Comparison of ENCODE assay signal across 14 cellular contexts in the genomic region with DNA sequence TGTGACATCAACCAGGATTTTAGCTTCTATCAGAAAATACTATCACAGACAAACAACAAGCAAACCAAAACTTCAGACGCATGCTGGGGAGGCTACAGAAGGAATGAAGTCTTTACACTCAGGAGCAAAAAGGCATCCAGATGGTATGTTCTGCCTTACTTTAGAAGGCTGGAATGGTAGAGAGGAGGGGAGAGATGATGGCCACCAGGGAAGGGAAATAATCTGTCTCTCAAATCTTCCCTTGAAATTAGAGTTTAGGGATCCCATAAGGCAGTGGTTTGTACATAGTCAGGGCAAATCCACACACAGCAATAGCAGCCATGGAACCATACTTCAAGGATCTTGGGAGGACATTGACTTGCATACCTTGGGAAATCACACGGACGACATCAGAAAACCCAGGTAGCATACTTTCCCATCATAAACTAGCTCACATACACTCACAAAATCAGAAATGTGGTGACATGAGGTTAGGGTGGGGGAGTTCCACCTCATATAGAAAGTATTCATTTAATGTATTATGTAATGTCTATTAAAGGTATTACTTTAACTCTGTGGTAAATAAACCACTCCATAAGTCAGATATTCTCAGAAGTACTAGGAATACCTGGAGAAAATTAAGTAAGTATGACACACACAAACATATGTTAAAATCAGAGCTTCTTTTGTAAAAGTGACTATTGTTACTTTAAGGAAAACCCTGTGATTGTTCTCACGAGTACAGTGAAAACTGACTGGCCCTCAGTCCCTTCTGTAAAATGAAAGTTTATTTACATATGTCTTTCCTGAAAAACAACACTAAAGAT. TPM values are rescaled to one million over a fixed set of nuclear protein-coding genes. Genes with fewer than 3 reads are reported as not detected.
A peak's percentile ranks its signal among the peaks of the same experiment; 100 is the strongest.
DNase-seq lines count a peak whose midpoint lies in the region; ATAC-seq and TF ChIP-seq lines count a peak whose summit lies in the region.
"Had no signal": no experiment of that assay in that cellular context is flagged by ENCODE, and none has a peak within 500 bp of the region (broad histone marks: within the 10 kb centered on the region; RNA-seq: fewer than 3 reads in every experiment).

No MANE protein-coding gene starts in this region.

- no peak for TF ChIP-seq CTCF in activated CD8-positive, alpha-beta T cell treated with anti-CD3 and anti-CD28 coated beads for 36 hours (IDR thresholded peaks at IDR 0.05)
- TF ChIP-seq CTCF in ovary (IDR thresholded peaks at IDR 0.05) = no peak
- no peak for TF ChIP-seq CTCF in body of pancreas (IDR thresholded peaks at IDR 0.05)

- H3K27me3 Mint-ChIP-seq in activated CD8-positive, alpha-beta T cell treated with anti-CD3 and anti-CD28 coated beads for 36 hours = no peaks in the 10 kb centered on the region
- H3K27me3 Mint-ChIP-seq in activated CD8-positive, alpha-beta T cell treated with anti-CD3 and anti-CD28 coated beads, Interleukin-2, amount 10 ng/mL, durations not matched to agents 7 days and 5 days (ENCODE audit: low read depth) = no peaks in the 10 kb centered on the region
- H3K27me3 Mint-ChIP-seq in naive thymus-derived CD8-positive, alpha-beta T cell = no peaks in the 10 kb centered on the region
- H3K27me3 Mint-ChIP-seq: type B pancreatic cell had no signal

- peak; percentile 28 for DNase-seq in activated CD8-positive, alpha-beta T cell treated with anti-CD3 and anti-CD28 coated beads for 36 hours
- no peak for DNase-seq in activated CD8-positive, alpha-beta T cell treated with anti-CD3 and anti-CD28 coated beads, Interleukin-2, amount 10 ng/mL, durations not matched to agents 7 days and 5 days
- no peak for DNase-seq in naive thymus-derived CD8-positive, alpha-beta T cell
- no peak for DNase-seq in ovary
- no peak for DNase-seq in body of pancreas
- DNase-seq in substantia nigra (lab: John Stamatoyannopoulos, UW) = no peak
- DNase-seq: SHP77; stimulated activated CD4-positive, alpha-beta T cell treated with anti-CD3 and anti-CD28 coated beads, Interleukin-4, amount 100 ng/mL, for 4 hours had no signal

- H3K4me3 Mint-ChIP-seq in activated CD8-positive, alpha-beta T cell treated with anti-CD3 and anti-CD28 coated beads for 36 hours = peak overlapping the region; percentile 40
- no peak overlapping the region for H3K4me3 Mint-ChIP-seq in activated CD8-positive, alpha-beta T cell treated with anti-CD3 and anti-CD28 coated beads, Interleukin-2, amount 10 ng/mL, durations not matched to agents 7 days and 5 days
- H3K4me3 Mint-ChIP-seq in naive thymus-derived CD8-positive, alpha-beta T cell = peak overlapping the region in 9 of 10 donors; percentile 20 to 70 (median 62)
- H3K4me3 Mint-ChIP-seq: type B pancreatic cell had no signal

- no peaks in the 10 kb centered on the region for H3K36me3 ChIP-seq in ovary
- H3K36me3 ChIP-seq in body of pancreas (replicated peaks in 1 of 2; ENCODE audit: insufficient read depth in 1 of 2, low read depth in 2 of 2) = no peaks in the 10 kb centered on the region

- no peak for TF ChIP-seq EP300 in ovary (IDR thresholded peaks at IDR 0.05)

- no peak overlapping the region for H3K27ac ChIP-seq in ovary
- H3K27ac ChIP-seq in body of pancreas = no peak overlapping the region
- H3K27ac ChIP-seq in substantia nigra (ENCODE audit: low read depth, low read length, poor library complexity, severe bottlenecking) = no peak overlapping the region

- H3K4me3 ChIP-seq in ovary = no peak overlapping the region
- no peak overlapping the region for H3K4me3 ChIP-seq in body of pancreas

- H3K9me3 ChIP-seq in ovary (no peaks in the 10 kb centered on the region), body of pancreas (no peaks in the 10 kb centered on the region)

- H3K36me3 Mint-ChIP-seq in activated CD8-positive, alpha-beta T cell treated with anti-CD3 and anti-CD28 coated beads for 36 hours (ENCODE audit: low read depth) = peaks cover 35% of the 10 kb centered on the region
- H3K36me3 Mint-ChIP-seq in activated CD8-positive, alpha-beta T cell treated with anti-CD3 and anti-CD28 coated beads, Interleukin-2, amount 10 ng/mL, durations not matched to agents 7 days and 5 days (ENCODE audit: low read depth) = peaks cover 59% of the 10 kb centered on the region
- H3K36me3 Mint-ChIP-seq in naive thymus-derived CD8-positive, alpha-beta T cell = peaks cover 5 to 42% (median 23%) of the 10 kb centered on the region in 3 donors
- H3K36me3 Mint-ChIP-seq: type B pancreatic cell had no signal

- H3K4me1 Mint-ChIP-seq in activated CD8-positive, alpha-beta T cell treated with anti-CD3 and anti-CD28 coated beads for 36 hours (ENCODE audit: low read depth) = peaks cover 60% of the 10 kb centered on the region
- peaks cover 57% of the 10 kb centered on the region for H3K4me1 Mint-ChIP-seq in activated CD8-positive, alpha-beta T cell treated with anti-CD3 and anti-CD28 coated beads, Interleukin-2, amount 10 ng/mL, durations not matched to agents 7 days and 5 days (ENCODE audit: low read depth)
- peaks cover 33 to 75% (median 70%) of the 10 kb centered on the region in 4 donors for H3K4me1 Mint-ChIP-seq in naive thymus-derived CD8-positive, alpha-beta T cell

- H3K27ac Mint-ChIP-seq in activated CD8-positive, alpha-beta T cell treated with anti-CD3 and anti-CD28 coated beads for 36 hours = peak overlapping the region; percentile 87
- H3K27ac Mint-ChIP-seq in activated CD8-positive, alpha-beta T cell treated with anti-CD3 and anti-CD28 coated beads, Interleukin-2, amount 10 ng/mL, durations not matched to agents 7 days and 5 days = no peak overlapping the region
- peak overlapping the region; percentile 63 to 98 (median 80) for H3K27ac Mint-ChIP-seq in naive thymus-derived CD8-positive, alpha-beta T cell
- H3K27ac Mint-ChIP-seq: type B pancreatic cell had no signal

- peak; percentile 26 for ATAC-seq in activated CD8-positive, alpha-beta T cell treated with anti-CD3 and anti-CD28 coated beads for 36 hours
- no peak for ATAC-seq in activated CD8-positive, alpha-beta T cell treated with anti-CD3 and anti-CD28 coated beads, Interleukin-2, amount 10 ng/mL, durations not matched to agents 7 days and 5 days
- ATAC-seq in GM21390 (IDR thresholded peaks at IDR 0.05; ENCODE audit: unreplicated experiment) (peak; percentile 53), HG03432 (IDR thresholded peaks at IDR 0.05; ENCODE audit: unreplicated experiment) (peak; percentile 70), body of pancreas (no peak)
- no peak for ATAC-seq in naive thymus-derived CD8-positive, alpha-beta T cell

- intact Hi-C loops in activated CD8-positive, alpha-beta T cell treated with anti-CD3 and anti-CD28 coated beads for 36 hours (cut with micrococcal nuclease) = loop anchor here (2.0 kb wide), 1 partner anchor 25 kb away; no protein-coding TSS in a partner anchor
- intact Hi-C loops in ovary (cut with DNase I) = no loop called here
- intact Hi-C loops in body of pancreas (cut with DNase I) = no loop called here

- no peaks in the 10 kb centered on the region for H3K4me1 ChIP-seq in ovary (ENCODE audit: insufficient read depth)
- H3K4me1 ChIP-seq in body of pancreas = no peaks in the 10 kb centered on the region

- CTCF ChIA-PET in activated CD8-positive, alpha-beta T cell treated with anti-CD3 and anti-CD28 coated beads for 36 hours (lab: Charles Lee) = interaction anchor here (1.0 to 3.2 kb wide), 5 partner anchors 8 to 197 kb away, joined by 3 to 15 read pairs (median 3); a partner anchor contains a TSS
- CTCF ChIA-PET in activated CD8-positive, alpha-beta T cell treated with anti-CD3 and anti-CD28 coated beads, Interleukin-2, amount 10 ng/mL, durations not matched to agents 7 days and 5 days (lab: Charles Lee) = interaction anchor here (0.8 to 1.7 kb wide), 3 partner anchors 9 to 378 kb away, joined by 3 to 6 read pairs (median 4); a partner anchor contains a TSS

- POLR2A ChIA-PET in activated CD8-positive, alpha-beta T cell treated with anti-CD3 and anti-CD28 coated beads for 36 hours (lab: Charles Lee) = interaction anchor here (0.8 to 1.2 kb wide), 3 partner anchors 9 to 63 kb away, joined by 3 read pairs; a partner anchor contains a TSS
- POLR2A ChIA-PET in activated CD8-positive, alpha-beta T cell treated with anti-CD3 and anti-CD28 coated beads, Interleukin-2, amount 10 ng/mL, durations not matched to agents 7 days and 5 days (lab: Charles Lee) = interaction anchor here (1.0 kb wide), 1 partner anchor 9 kb away, joined by 3 read pairs; a partner anchor contains a TSS
- POLR2A ChIA-PET in naive thymus-derived CD8-positive, alpha-beta T cell (lab: Charles Lee) = interaction anchor here (0.9 to 1.2 kb wide), 2 partner anchors 17 to 25 kb away, joined by 3 to 4 read pairs; no protein-coding TSS in a partner anchor

- H3K27me3 ChIP-seq in ovary (no peaks in the 10 kb centered on the region), body of pancreas (no peaks in the 10 kb centered on the region)

- WGBS in ovary, 3 donors = 87 to 92% (median 89%) methylated on average over 4 of the region's 4 CpGs
- 65 to 77% methylated on average over 4 of the region's 4 CpGs for WGBS in body of pancreas, 2 donors

- H3K9me3 Mint-ChIP-seq in activated CD8-positive, alpha-beta T cell treated with anti-CD3 and anti-CD28 coated beads for 36 hours = peaks cover 2% of the 10 kb centered on the region
- H3K9me3 Mint-ChIP-seq in activated CD8-positive, alpha-beta T cell treated with anti-CD3 and anti-CD28 coated beads, Interleukin-2, amount 10 ng/mL, durations not matched to agents 7 days and 5 days (ENCODE audit: insufficient read depth) = no peaks in the 10 kb centered on the region
- peaks cover 0 to 8% (median 0%) of the 10 kb centered on the region in 9 donors for H3K9me3 Mint-ChIP-seq in naive thymus-derived CD8-positive, alpha-beta T cell
- H3K9me3 Mint-ChIP-seq: type B pancreatic cell had no signal

- TF ChIP-seq POLR2A in ovary (IDR thresholded peaks at IDR 0.05) (no peak), body of pancreas (IDR thresholded peaks at IDR 0.05) (no peak)

RNA-seq across cellular contexts. Expression of a gene that starts 9.4 kb away (rescaled TPM):
- 10 to 100 TPM; 12.8 to 13.2 TPM for total RNA-seq in activated CD8-positive, alpha-beta T cell treated with anti-CD3 and anti-CD28 coated beads for 36 hours
- total RNA-seq in activated CD8-positive, alpha-beta T cell treated with anti-CD3 and anti-CD28 coated beads, Interleukin-2, amount 10 ng/mL, durations not matched to agents 7 days and 5 days = 10 to 100 TPM; 22.3 to 26.0 TPM
- 10 to 100 TPM; 18.2 to 18.5 TPM for total RNA-seq in naive thymus-derived CD8-positive, alpha-beta T cell
- polyA plus RNA-seq in naive thymus-derived CD8-positive, alpha-beta T cell = 10 to 100 TPM in 2 of 3 donors, 1 to 10 TPM in 1; 5.5 to 13.8 (median 10.2) TPM
- total RNA-seq in ovary (under 1 TPM in 3 of 7 donors, not detected in 4; 0.10 to 0.48 (median 0.17) TPM), body of pancreas (not detected)
- under 1 TPM; 0.04 to 0.38 TPM for polyA plus RNA-seq in ovary
- total RNA-seq: H1, kidney epithelial cell had no signal
- polyA plus RNA-seq: fibroblast of lung, H1 had no signal

Comparison
In these comparisons a context has a peak if more than half of its experiments do, and no peak if none do; other contexts are left out.
1. ATAC-seq: peak in activated CD8-positive, alpha-beta T cell treated with anti-CD3 and anti-CD28 coated beads for 36 hours (single experiment), GM21390 (single experiment) and HG03432 (single experiment); none in activated CD8-positive, alpha-beta T cell treated with anti-CD3 and anti-CD28 coated beads, Interleukin-2, amount 10 ng/mL, durations not matched to agents 7 days and 5 days (single experiment), naive thymus-derived CD8-positive, alpha-beta T cell (0 of 2) and body of pancreas (single experiment).
2. RNA of a gene that starts 9.4 kb away (total RNA-seq): 22.3 to 26.0 TPM in activated CD8-positive, alpha-beta T cell treated with anti-CD3 and anti-CD28 coated beads, Interleukin-2, amount 10 ng/mL, durations not matched to agents 7 days and 5 days, 18.2 to 18.5 TPM in naive thymus-derived CD8-positive, alpha-beta T cell and 12.8 to 13.2 TPM in activated CD8-positive, alpha-beta T cell treated with anti-CD3 and anti-CD28 coated beads for 36 hours; 0.10 to 0.48 TPM in ovary and not detected in body of pancreas; every median in the first group is over 4 times any median in the second.